ENCODE assay signal across 1 cellular context in the genomic region with DNA sequence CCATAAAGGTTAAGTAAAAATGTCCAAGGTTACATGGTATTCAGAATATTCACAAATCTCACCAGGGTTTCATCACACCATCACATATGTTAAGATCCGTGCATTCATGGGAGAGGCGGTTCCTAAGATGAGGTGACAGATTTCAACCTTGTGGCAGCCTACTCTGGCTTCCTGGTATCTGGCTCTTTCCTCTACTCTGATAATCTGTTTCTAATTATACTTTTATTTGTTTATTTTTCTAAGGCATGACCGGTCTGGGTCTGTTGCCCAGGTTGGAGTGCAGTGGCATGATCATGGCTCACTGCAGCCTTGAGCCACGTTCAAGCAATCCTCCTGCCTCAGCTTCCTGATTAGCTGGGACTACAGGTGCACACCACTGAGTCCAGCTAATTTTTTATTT.
TF ChIP-seq lines count a peak whose summit lies in the region.

No MANE protein-coding gene starts in this region.

TF ChIP-seq in HEK293, 187 proteins besides CTCF, POLR2A, EP300 and RAD21 (continued from another document):
- TF ChIP-seq, protein P1, sequence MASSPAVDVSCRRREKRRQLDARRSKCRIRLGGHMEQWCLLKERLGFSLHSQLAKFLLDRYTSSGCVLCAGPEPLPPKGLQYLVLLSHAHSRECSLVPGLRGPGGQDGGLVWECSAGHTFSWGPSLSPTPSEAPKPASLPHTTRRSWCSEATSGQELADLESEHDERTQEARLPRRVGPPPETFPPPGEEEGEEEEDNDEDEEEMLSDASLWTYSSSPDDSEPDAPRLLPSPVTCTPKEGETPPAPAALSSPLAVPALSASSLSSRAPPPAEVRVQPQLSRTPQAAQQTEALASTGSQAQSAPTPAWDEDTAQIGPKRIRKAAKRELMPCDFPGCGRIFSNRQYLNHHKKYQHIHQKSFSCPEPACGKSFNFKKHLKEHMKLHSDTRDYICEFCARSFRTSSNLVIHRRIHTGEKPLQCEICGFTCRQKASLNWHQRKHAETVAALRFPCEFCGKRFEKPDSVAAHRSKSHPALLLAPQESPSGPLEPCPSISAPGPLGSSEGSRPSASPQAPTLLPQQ (tag by site-specific recombination; IDR thresholded peaks at IDR 0.05), result no peak
- TF ChIP-seq ZNF664 (tag by site-specific recombination; IDR thresholded peaks at IDR 0.05), result no peak
TF ChIP-seq in HEK293: peak in this region for 24.
